In genomic region chr13:29545988-29546387, GRCh38 we compare ENCODE assay signal across 1 cellular context.
TF ChIP-seq lines count a peak whose summit lies in the region.

No MANE protein-coding gene starts in this region.

TF ChIP-seq in H1, 55 proteins besides CTCF, POLR2A, EP300 and RAD21:
- TF ChIP-seq JUN (IDR thresholded peaks at IDR 0.05; ENCODE audit: low read depth, low read length) (no peak), GABPA (IDR thresholded peaks at IDR 0.05; ENCODE audit: borderline replicate concordance, insufficient read depth, low read length) (no peak), RNF2 (IDR thresholded peaks at IDR 0.05; ENCODE audit: borderline replicate concordance, low read depth, low read length, missing control alignments, poor library complexity, severe bottlenecking) (no peak), SIX5 (IDR thresholded peaks at IDR 0.05; ENCODE audit: low read depth, low read length) (no peak), CHD7 (IDR thresholded peaks at IDR 0.05; ENCODE audit: insufficient replicate concordance, low read length) (no peak), TCF12 (IDR thresholded peaks at IDR 0.05; ENCODE audit: low read depth, low read length) (no peak), POLR2AphosphoS5 (IDR thresholded peaks at IDR 0.05; ENCODE audit: low read depth, low read length) (no peak), CHD1 (IDR thresholded peaks at IDR 0.05; ENCODE audit: low read depth, low read length) (no peak), PHF8 (conservative IDR thresholded peaks at IDR 0.05; ENCODE audit: low read depth, low read length) (no peak), HDAC2 (IDR thresholded peaks at IDR 0.05; ENCODE audit: borderline replicate concordance in 1 of 2, low read depth in 2 of 2, low read length in 2 of 2) (no peak), TEAD4 (IDR thresholded peaks at IDR 0.05; ENCODE audit: low read depth, low read length) (no peak), KDM5A (IDR thresholded peaks at IDR 0.05; ENCODE audit: low read length) (no peak), FOSL1 (IDR thresholded peaks at IDR 0.05; ENCODE audit: insufficient read depth, low read depth, low read length) (no peak), HDAC6 (IDR thresholded peaks at IDR 0.05; ENCODE audit: low read depth, low read length) (no peak)
- TF ChIP-seq, protein P1, sequence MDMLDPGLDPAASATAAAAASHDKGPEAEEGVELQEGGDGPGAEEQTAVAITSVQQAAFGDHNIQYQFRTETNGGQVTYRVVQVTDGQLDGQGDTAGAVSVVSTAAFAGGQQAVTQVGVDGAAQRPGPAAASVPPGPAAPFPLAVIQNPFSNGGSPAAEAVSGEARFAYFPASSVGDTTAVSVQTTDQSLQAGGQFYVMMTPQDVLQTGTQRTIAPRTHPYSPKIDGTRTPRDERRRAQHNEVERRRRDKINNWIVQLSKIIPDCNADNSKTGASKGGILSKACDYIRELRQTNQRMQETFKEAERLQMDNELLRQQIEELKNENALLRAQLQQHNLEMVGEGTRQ (IDR thresholded peaks at IDR 0.05; ENCODE audit: low read length), result no peak
TF ChIP-seq in H1: peak in this region for 0.
